20 cellular contexts compared by ENCODE assay signal in genomic region chr9:35911690-35912089, GRCh38. TPM values are rescaled to one million over a fixed set of nuclear protein-coding genes. Genes with fewer than 3 reads are reported as not detected.
DNase-seq lines count a peak whose midpoint lies in the region; ATAC-seq, FAIRE-seq and TF ChIP-seq lines count a peak whose summit lies in the region.
"Had no signal": no experiment of that assay in that cellular context is flagged by ENCODE, and none has a peak within 500 bp of the region (broad histone marks: within the 10 kb centered on the region; RNA-seq: fewer than 3 reads in every experiment).

No MANE protein-coding gene starts in this region.

- H3K4me1 Mint-ChIP-seq in stimulated activated naive B cell treated with anti-CD40 and anti-IgM and Interleukin-4, amounts not matched to agents 10 μg/mL and 1 μg/mL and 100 μg/mL, for 72 hours: peaks cover 10 to 20% of the 10 kb centered on the region in 2 donors

- peaks cover 3% of the 10 kb centered on the region; the same call in 1 of the 2 replicates for H3K23me2 ChIP-seq in H1 (ENCODE audit: low read depth, low read length)

- H3K4me2 ChIP-seq in H1 (ENCODE audit: insufficient read depth in 1 of 2, low read depth in 2 of 2, low read length in 2 of 2) (no peak overlapping the region), neuronal stem cell (ENCODE audit: insufficient read depth, low read length, poor library complexity, severe bottlenecking) (no peak overlapping the region)

- H2AK5ac ChIP-seq in H1 (ENCODE audit: low read depth, low read length) (no peak overlapping the region), neuronal stem cell (ENCODE audit: low read depth, low read length) (peak overlapping the region; percentile 17)

- no peaks in the 10 kb centered on the region for H3K36me3 ChIP-seq in H1 (ENCODE audit: control insufficient read depth in 2 of 4, insufficient read depth in 4 of 4, low read length in 3 of 4)
- H3K36me3 ChIP-seq in neuronal stem cell (replicated peaks in 1 of 2; ENCODE audit: control insufficient read depth in 2 of 2, insufficient read depth in 2 of 2, low read length in 2 of 2): no peaks in the 10 kb centered on the region
- no peaks in the 10 kb centered on the region for H3K36me3 ChIP-seq in aorta (ENCODE audit: control insufficient read depth in 1 of 2, insufficient read depth in 2 of 2, low read length in 1 of 2)

- no peak for TF ChIP-seq EP300 in H1 (IDR thresholded peaks at IDR 0.05; ENCODE audit: borderline replicate concordance in 1 of 2, low read depth in 2 of 2, low read length in 2 of 2)

- H3K4me3 ChIP-seq in H1 (ENCODE audit: extremely low read depth in 1 of 4, insufficient read depth in 2 of 4, low read depth in 3 of 4, low read length in 4 of 4) (no peak overlapping the region), neuronal stem cell (ENCODE audit: low read length in 2 of 2) (no peak overlapping the region), aorta (ENCODE audit: low read length in 2 of 2) (no peak overlapping the region)
- H3K4me3 ChIP-seq: MG63 had no signal

- H3K79me1 ChIP-seq in H1 (ENCODE audit: low read depth, low read length) (0 out of 2 replicates have a peak, but pooled peaks cover 2% of the 10 kb centered on the region), neuronal stem cell (ENCODE audit: low read depth, low read length) (no peaks in the 10 kb centered on the region)

- no peak overlapping the region for H3K56ac ChIP-seq in H1 (replicated peaks; ENCODE audit: insufficient read length, low read depth, low read length)

- H3K4ac ChIP-seq in H1 (replicated peaks; ENCODE audit: insufficient read length, low read depth, low read length) (no peak overlapping the region), neuronal stem cell (ENCODE audit: low read length) (no peak overlapping the region)

- POLR2A ChIA-PET in H1 (lab: Charles Lee; ENCODE audit: partially characterized antibody): interaction anchor here (1.0 kb wide), 1 partner anchor 29 kb away, joined by 3 read pairs; no protein-coding TSS in a partner anchor

- H3K27me3 Mint-ChIP-seq in stimulated activated naive B cell treated with anti-CD40 and anti-IgM and Interleukin-4, amounts not matched to agents 10 μg/mL and 1 μg/mL and 100 μg/mL, for 72 hours: peaks cover 25 to 26% of the 10 kb centered on the region in 2 donors
- H3K27me3 Mint-ChIP-seq: type B pancreatic cell had no signal

- no peak overlapping the region for H3K4me3 Mint-ChIP-seq in stimulated activated naive B cell treated with anti-CD40 and anti-IgM and Interleukin-4, amounts not matched to agents 10 μg/mL and 1 μg/mL and 100 μg/mL, for 72 hours
- H3K4me3 Mint-ChIP-seq: type B pancreatic cell had no signal

- DNase-seq in Right ventricle myocardium superior (peak; percentile 55), Right ventricle myocardium inferior (ENCODE audit: missing footprints) (no peak), H1 (ENCODE audit: low read depth in 1 of 2, low spot score in 2 of 2) (no peak), neuronal stem cell (ENCODE audit: low spot score) (no peak), aorta (no peak)
- DNase-seq in stimulated activated naive B cell treated with anti-CD40 and anti-IgM and Interleukin-4, amounts not matched to agents 10 μg/mL and 1 μg/mL and 100 μg/mL, for 72 hours: no peak
- no peak for DNase-seq in stimulated activated CD8-positive, alpha-beta memory T cell treated with anti-CD3 and anti-CD28 coated beads, Interleukin-4, amount 100 ng/mL, for 48 hours
- DNase-seq: activated CD4-positive, CD25-positive, alpha-beta regulatory T cell; activated gamma-delta T cell; Caco-2; foreskin keratinocyte; left colon; MG63; NCI-H1930; stimulated activated CD4-positive, alpha-beta T cell treated with anti-CD3 and anti-CD28 coated beads, Interleukin-4, amount 100 ng/mL, for 4 hours had no signal

- no peaks in the 10 kb centered on the region for H3K9me3 Mint-ChIP-seq in stimulated activated naive B cell treated with anti-CD40 and anti-IgM and Interleukin-4, amounts not matched to agents 10 μg/mL and 1 μg/mL and 100 μg/mL, for 72 hours
- H3K9me3 Mint-ChIP-seq: type B pancreatic cell had no signal

- H3K9ac ChIP-seq in H1 (replicated peaks in 1 of 4; ENCODE audit: extremely low read depth in 1 of 4, low read depth in 3 of 4, low read length in 3 of 4) (no peak overlapping the region; a peak in 1 of 7 replicates), neuronal stem cell (ENCODE audit: low read depth, low read length, poor library complexity) (no peak overlapping the region)

- H4K8ac ChIP-seq in H1 (ENCODE audit: extremely low read depth, insufficient read depth, low read length): no peak overlapping the region; the same call in 1 of the 2 replicates
- no peak overlapping the region for H4K8ac ChIP-seq in neuronal stem cell (ENCODE audit: low read depth, low read length)

- H3K36me3 Mint-ChIP-seq in stimulated activated naive B cell treated with anti-CD40 and anti-IgM and Interleukin-4, amounts not matched to agents 10 μg/mL and 1 μg/mL and 100 μg/mL, for 72 hours: no peaks in the 10 kb centered on the region
- H3K36me3 Mint-ChIP-seq: type B pancreatic cell had no signal

- CTCF ChIA-PET in H1 (lab: Charles Lee; ENCODE audit: partially characterized antibody): interaction anchor here (0.6 to 5.6 kb wide), 18 partner anchors 9 to 1283 kb away, joined by 3 to 26 read pairs (median 4); partner anchors contain the start of genes CREB3 and TLN1

- H2BK20ac ChIP-seq in H1 (ENCODE audit: low read length): no peak overlapping the region

- H3K14ac ChIP-seq in H1 (ENCODE audit: insufficient read length) (no peak overlapping the region), neuronal stem cell (ENCODE audit: low read length) (peak overlapping the region; percentile 59)

- no peak overlapping the region for H2BK120ac ChIP-seq in H1 (replicated peaks; ENCODE audit: low read depth, low read length)
- H2BK120ac ChIP-seq in neuronal stem cell (ENCODE audit: low read depth, low read length): no peak overlapping the region

- intact Hi-C loops in Right ventricle myocardium superior (cut with DNase I): no loop called here
- intact Hi-C loops in Right ventricle myocardium inferior (cut with DNase I): no loop called here
- intact Hi-C loops in aorta (cut with DNase I): no loop called here

- H3K18ac ChIP-seq in H1 (ENCODE audit: extremely low read depth, low read length): no peak overlapping the region
- peak overlapping the region; percentile 68 for H3K18ac ChIP-seq in neuronal stem cell (ENCODE audit: low read length)

- no peak for TF ChIP-seq CTCF in H1 (IDR thresholded peaks at IDR 0.05; ENCODE audit: control extremely low read depth in 1 of 3, insufficient read depth in 1 of 3, low read depth in 1 of 3, low read length in 3 of 3)

- no peak overlapping the region for H2AFZ ChIP-seq in H1 (ENCODE audit: low read length)
- H2AFZ ChIP-seq in neuronal stem cell (ENCODE audit: low read length): no peak overlapping the region

- ATAC-seq in Right ventricle myocardium superior (ENCODE audit: poor library complexity): no peak
- ATAC-seq in Right ventricle myocardium inferior: no peak
- no peak for ATAC-seq in aorta (ENCODE audit: low FRiP score)
- no peak for ATAC-seq in stimulated activated naive B cell treated with anti-CD40 and anti-IgM and Interleukin-4, amounts not matched to agents 10 μg/mL and 1 μg/mL and 100 μg/mL, for 72 hours (replicated peaks)
- ATAC-seq in GM18868 (IDR thresholded peaks at IDR 0.05; ENCODE audit: unreplicated experiment): no peak
- ATAC-seq: foreskin keratinocyte, left colon had no signal

- no peak overlapping the region for H3K23ac ChIP-seq in H1 (ENCODE audit: insufficient read length)
- H3K23ac ChIP-seq in neuronal stem cell (ENCODE audit: low read depth, low read length, poor library complexity): no peak overlapping the region

- H2BK15ac ChIP-seq in H1 (ENCODE audit: low read length): no peak overlapping the region; the same call in 1 of the 2 replicates
- peak overlapping the region; percentile 21 for H2BK15ac ChIP-seq in neuronal stem cell (ENCODE audit: low read length)

- H3K4me1 ChIP-seq in H1 (replicated peaks in 1 of 4; ENCODE audit: control insufficient read depth in 3 of 4, insufficient read depth in 4 of 4, low read length in 3 of 4) (peaks cover 13 to 31% (median 21%) of the 10 kb centered on the region in 4 experiments), neuronal stem cell (ENCODE audit: control insufficient read depth in 2 of 2, insufficient read depth in 1 of 2, low read depth in 1 of 2, low read length in 2 of 2) (peaks cover 26 to 35% of the 10 kb centered on the region in 2 donors), aorta (ENCODE audit: control insufficient read depth in 1 of 2, insufficient read depth in 2 of 2, low read length in 2 of 2) (peaks cover 0 to 12% of the 10 kb centered on the region in 2 donors)

- no peaks in the 10 kb centered on the region for H4K20me1 ChIP-seq in H1 (replicated peaks in 1 of 2; ENCODE audit: control insufficient read depth in 1 of 2, insufficient read depth in 2 of 2, low read length in 2 of 2)

- WGBS in H1 (ENCODE audit: extremely low coverage in 1 of 2, insufficient coverage in 1 of 2, insufficient read length in 1 of 2, insufficient replicate concordance in 2 of 2, low coverage in 1 of 2, low lambda C conversion rate in 2 of 2, missing lambda C conversion rate in 1 of 2), 2 experiments: 80% methylated on average over 9 of the region's 10 CpGs; no CpG with 5 or more reads in 1 of the 2 experiments
- WGBS in neuronal stem cell (ENCODE audit: extremely low coverage in 2 of 2, insufficient read length in 2 of 2, insufficient replicate concordance in 1 of 2), 2 donors: no CpG with 5 or more reads among the region's 10 CpGs
- whole genome bisulfite sequencing in aorta, 2 donors: 76 to 85% methylated on average over 9 to 10 of the region's 10 CpGs

- FAIRE-seq in H1 (lab: Jason Lieb, UNC): no peak
- FAIRE-seq: colon had no signal

- TF ChIP-seq POLR2A in H1 (IDR thresholded peaks at IDR 0.05; ENCODE audit: control extremely low read depth in 1 of 2, low read depth in 2 of 2, low read length in 2 of 2): no peak

- H3K27ac ChIP-seq in H1 (ENCODE audit: low read depth, low read length) (no peak overlapping the region), neuronal stem cell (replicated peaks; ENCODE audit: low read length) (no peak overlapping the region), aorta (ENCODE audit: low read depth in 1 of 2, low read length in 2 of 2) (peak overlapping the region; percentile 11 to 26)
- H3K27ac ChIP-seq: foreskin keratinocyte had no signal

- no peak overlapping the region for H4K91ac ChIP-seq in H1 (replicated peaks; ENCODE audit: insufficient read length, low read length)
- H4K91ac ChIP-seq in neuronal stem cell (ENCODE audit: low read depth, low read length, poor library complexity): no peak overlapping the region

- no peaks in the 10 kb centered on the region for H3K9me3 ChIP-seq in H1 (ENCODE audit: insufficient read depth in 2 of 2, low read depth in 1 of 2, low read length in 1 of 2)
- no peaks in the 10 kb centered on the region for H3K9me3 ChIP-seq in neuronal stem cell (replicated peaks in 1 of 2; ENCODE audit: control insufficient read depth in 2 of 2, insufficient read depth in 1 of 2, low read depth in 1 of 2, low read length in 2 of 2)
- no peaks in the 10 kb centered on the region for H3K9me3 ChIP-seq in aorta (ENCODE audit: control insufficient read depth, low read length)
- H3K9me3 ChIP-seq: Caco-2, MG63 had no signal

- H3K27ac Mint-ChIP-seq in stimulated activated naive B cell treated with anti-CD40 and anti-IgM and Interleukin-4, amounts not matched to agents 10 μg/mL and 1 μg/mL and 100 μg/mL, for 72 hours: no peak overlapping the region

- H2BK5ac ChIP-seq in H1 (ENCODE audit: low read depth, low read length) (no peak overlapping the region), neuronal stem cell (ENCODE audit: low read length) (no peak overlapping the region)

- no peak for TF ChIP-seq RAD21 in H1 (IDR thresholded peaks at IDR 0.05 in 1 of 2, conservative IDR thresholded peaks at IDR 0.05 in 1 of 2; ENCODE audit: low read depth in 2 of 2, low read length in 2 of 2)

- H3K27me3 ChIP-seq in H1 (replicated peaks in 1 of 4; ENCODE audit: control insufficient read depth in 3 of 4, extremely low read depth in 1 of 4, insufficient read depth in 3 of 4, low read length in 3 of 4) (no peaks in the 10 kb centered on the region; a peak in 2 of 7 replicates), neuronal stem cell (ENCODE audit: control insufficient read depth in 3 of 3, insufficient read depth in 3 of 3, low read depth in 1 of 3, low read length in 3 of 3) (no peaks in the 10 kb centered on the region), aorta (ENCODE audit: control insufficient read depth in 1 of 2, insufficient read depth in 2 of 2, low read length in 1 of 2) (no peaks in the 10 kb centered on the region)
- H3K27me3 ChIP-seq: foreskin keratinocyte, MG63 had no signal

- H4K5ac ChIP-seq in H1 (ENCODE audit: insufficient read length, low read depth, low read length): no peak overlapping the region

- H2BK12ac ChIP-seq in H1 (ENCODE audit: low read depth, low read length) (0 out of 2 replicates have a peak overlapping the region, but pooled peaks have one; percentile 35), neuronal stem cell (ENCODE audit: low read length) (no peak overlapping the region)

- H3K79me2 ChIP-seq in H1 (ENCODE audit: control insufficient read depth in 1 of 2, insufficient read depth in 2 of 2, low read length in 2 of 2): no peaks in the 10 kb centered on the region

RNA-seq across cellular contexts. Expression of gene SPAAR, which starts 2.4 kb away (rescaled TPM):
- total RNA-seq in Right ventricle myocardium superior: 8.3 TPM
- 9.6 TPM for total RNA-seq in Right ventricle myocardium inferior
- not detected in 2 replicates for total RNA-seq in H1 (2021; fragmentation: NEBNext Ultra II Directional; extraction: Animal tissue kit (Norgen Biotek cat#: 25700))
- polyA plus RNA-seq in H1 (2011; rRNA removed): 0.27 and 0.33 TPM in 2 replicates
- 0.18 TPM for polyA plus RNA-seq in H1 (2011; cell fraction: cytosol; rRNA removed)
- 0.74 TPM for polyA plus RNA-seq in H1 (2011; cell fraction: nucleus; rRNA removed)
- polyA plus RNA-seq in H1 (2012, experiment 1 of 2): 0.15 to 0.34 TPM (median 0.29 TPM) in 3 of 4 replicates, not detected in the other
- polyA plus RNA-seq in H1 (2012, experiment 2 of 2): not detected
- 0.30 TPM for polyA plus RNA-seq in H1 (2013, experiment 1 of 2)
- polyA plus RNA-seq in H1 (2013, experiment 2 of 2): 0.17 TPM
- 0.34 and 0.66 TPM in 2 replicates for polyA minus RNA-seq in H1 (2011; rRNA and poly(A)+ RNA removed)
- polyA minus RNA-seq in H1 (2011; cell fraction: cytosol; rRNA and poly(A)+ RNA removed): not detected
- 0.50 TPM for polyA minus RNA-seq in H1 (2011; cell fraction: nucleus; rRNA and poly(A)+ RNA removed)
- polyA plus RNA-seq in neuronal stem cell (2013, experiment 1 of 2): 0.11 TPM
- 0.15 TPM for polyA plus RNA-seq in neuronal stem cell (2013, experiment 2 of 2)
- 1 to 10 TPM; 4.0 to 4.5 TPM for total RNA-seq in aorta
- under 1 TPM in 1 of 2 donors, not detected in 1; 0.82 TPM for polyA plus RNA-seq in aorta
- total RNA-seq: Caco-2, foreskin keratinocyte, NCI-H460 had no signal
- polyA plus RNA-seq: foreskin keratinocyte had no signal

RNA-seq across cellular contexts. Expression of gene HRCT1, which starts 5.7 kb away (rescaled TPM):
- total RNA-seq in Right ventricle myocardium superior: 7.4 TPM
- 8.1 TPM for total RNA-seq in Right ventricle myocardium inferior
- total RNA-seq in H1 (2021; fragmentation: NEBNext Ultra II Directional; extraction: Animal tissue kit (Norgen Biotek cat#: 25700)): not detected in 2 replicates
- polyA plus RNA-seq in H1 (2011; rRNA removed): not detected in 2 replicates
- polyA plus RNA-seq in H1 (2011; cell fraction: cytosol; rRNA removed): not detected
- 0.50 TPM for polyA plus RNA-seq in H1 (2011; cell fraction: nucleus; rRNA removed)
- polyA plus RNA-seq in H1 (2012, experiment 1 of 2): 0.24 TPM in 1 of 4 replicates, not detected in the others
- not detected for polyA plus RNA-seq in H1 (2012, experiment 2 of 2)
- not detected for polyA plus RNA-seq in H1 (2013, experiment 1 of 2)
- not detected for polyA plus RNA-seq in H1 (2013, experiment 2 of 2)
- not detected in 2 replicates for polyA minus RNA-seq in H1 (2011; rRNA and poly(A)+ RNA removed)
- not detected for polyA minus RNA-seq in H1 (2011; cell fraction: cytosol; rRNA and poly(A)+ RNA removed)
- polyA minus RNA-seq in H1 (2011; cell fraction: nucleus; rRNA and poly(A)+ RNA removed): not detected
- 0.04 TPM for polyA plus RNA-seq in neuronal stem cell (2013, experiment 1 of 2)
- polyA plus RNA-seq in neuronal stem cell (2013, experiment 2 of 2): 0.08 TPM
- total RNA-seq in aorta: 10 to 100 TPM; 14.2 to 23.1 TPM
- 10 to 100 TPM; 17.4 to 25.7 TPM for polyA plus RNA-seq in aorta
- total RNA-seq: Caco-2 had no signal

RNA-seq across cellular contexts. Expression of gene OR13J1, which starts 41.5 kb away (rescaled TPM):
- not detected for total RNA-seq in Right ventricle myocardium superior
- total RNA-seq in Right ventricle myocardium inferior: not detected
- not detected in 2 replicates for total RNA-seq in H1 (2021; fragmentation: NEBNext Ultra II Directional; extraction: Animal tissue kit (Norgen Biotek cat#: 25700))
- not detected in 2 replicates for polyA plus RNA-seq in H1 (2011; rRNA removed)
- polyA plus RNA-seq in H1 (2011; cell fraction: cytosol; rRNA removed): not detected
- not detected for polyA plus RNA-seq in H1 (2011; cell fraction: nucleus; rRNA removed)
- polyA plus RNA-seq in H1 (2012, experiment 1 of 2): 0.13 to 0.40 TPM (median 0.23 TPM) in 3 of 4 replicates, not detected in the other
- polyA plus RNA-seq in H1 (2012, experiment 2 of 2): not detected
- not detected for polyA plus RNA-seq in H1 (2013, experiment 1 of 2)
- polyA plus RNA-seq in H1 (2013, experiment 2 of 2): not detected
- not detected in 2 replicates for polyA minus RNA-seq in H1 (2011; rRNA and poly(A)+ RNA removed)
- polyA minus RNA-seq in H1 (2011; cell fraction: cytosol; rRNA and poly(A)+ RNA removed): not detected
- polyA minus RNA-seq in H1 (2011; cell fraction: nucleus; rRNA and poly(A)+ RNA removed): not detected
- not detected for polyA plus RNA-seq in neuronal stem cell (2013, experiment 1 of 2)
- polyA plus RNA-seq in neuronal stem cell (2013, experiment 2 of 2): not detected
- total RNA-seq in aorta: not detected
- not detected for polyA plus RNA-seq in aorta
- total RNA-seq: Caco-2, foreskin keratinocyte, left colon, NCI-H460, osteoblast had no signal
- polyA plus RNA-seq: foreskin keratinocyte had no signal

RNA-seq across cellular contexts. Expression of gene OR2S2, which starts 46.3 kb away (rescaled TPM):
- total RNA-seq in Right ventricle myocardium superior: not detected
- total RNA-seq in Right ventricle myocardium inferior: not detected
- total RNA-seq in H1 (2021; fragmentation: NEBNext Ultra II Directional; extraction: Animal tissue kit (Norgen Biotek cat#: 25700)): not detected in 2 replicates
- not detected in 2 replicates for polyA plus RNA-seq in H1 (2011; rRNA removed)
- polyA plus RNA-seq in H1 (2011; cell fraction: cytosol; rRNA removed): not detected
- not detected for polyA plus RNA-seq in H1 (2011; cell fraction: nucleus; rRNA removed)
- not detected in 4 replicates for polyA plus RNA-seq in H1 (2012, experiment 1 of 2)
- not detected for polyA plus RNA-seq in H1 (2012, experiment 2 of 2)
- not detected for polyA plus RNA-seq in H1 (2013, experiment 1 of 2)
- not detected for polyA plus RNA-seq in H1 (2013, experiment 2 of 2)
- polyA minus RNA-seq in H1 (2011; rRNA and poly(A)+ RNA removed): not detected in 2 replicates
- not detected for polyA minus RNA-seq in H1 (2011; cell fraction: cytosol; rRNA and poly(A)+ RNA removed)
- polyA minus RNA-seq in H1 (2011; cell fraction: nucleus; rRNA and poly(A)+ RNA removed): not detected
- polyA plus RNA-seq in neuronal stem cell (2013, experiment 1 of 2): not detected
- polyA plus RNA-seq in neuronal stem cell (2013, experiment 2 of 2): not detected
- not detected for total RNA-seq in aorta
- not detected for polyA plus RNA-seq in aorta
- total RNA-seq: Caco-2, foreskin keratinocyte, left colon, NCI-H460 had no signal
- polyA plus RNA-seq: foreskin keratinocyte had no signal

Comparison
In these comparisons a context has a peak if more than half of its experiments do, and no peak if none do; other contexts are left out.
1. H3K27ac ChIP-seq: peak in aorta (2 of 2); none in H1 (single experiment) and neuronal stem cell (single experiment).